Comparison of ENCODE assay signal across 1 cellular context in genomic region chr10:1130995-1131790, GRCh38.
TF ChIP-seq lines count a peak whose summit lies in the region.

No MANE protein-coding gene starts in this region.

TF ChIP-seq in GM12878, 131 proteins besides CTCF, POLR2A, EP300 and RAD21 (continued from another document):
- TF ChIP-seq YY1 (IDR thresholded peaks at IDR 0.05; ENCODE audit: low read depth, low read length) (no peak), PBX3 (IDR thresholded peaks at IDR 0.05; ENCODE audit: insufficient replicate concordance, low read depth, low read length) (no peak), ELK1 (IDR thresholded peaks at IDR 0.05; ENCODE audit: low read depth, low read length) (no peak), CBX5 (IDR thresholded peaks at IDR 0.05; ENCODE audit: low read depth) (no peak), CHD4 (IDR thresholded peaks at IDR 0.05) (no peak), CEBPB (IDR thresholded peaks at IDR 0.05; ENCODE audit: borderline replicate concordance in 1 of 2, low read depth in 2 of 2, low read length in 2 of 2) (no peak), FOS (IDR thresholded peaks at IDR 0.05; ENCODE audit: borderline replicate concordance, extremely low read depth, insufficient read length) (no peak), SMAD1 (IDR thresholded peaks at IDR 0.05; ENCODE audit: low read depth, partially characterized antibody) (no peak), ATF7 (IDR thresholded peaks at IDR 0.05; ENCODE audit: low read depth) (no peak), SREBF1 (IDR thresholded peaks at IDR 0.05; ENCODE audit: low read length) (no peak), BCL11A (IDR thresholded peaks at IDR 0.05; ENCODE audit: low read depth, low read length) (no peak)
- TF ChIP-seq, protein P1, sequence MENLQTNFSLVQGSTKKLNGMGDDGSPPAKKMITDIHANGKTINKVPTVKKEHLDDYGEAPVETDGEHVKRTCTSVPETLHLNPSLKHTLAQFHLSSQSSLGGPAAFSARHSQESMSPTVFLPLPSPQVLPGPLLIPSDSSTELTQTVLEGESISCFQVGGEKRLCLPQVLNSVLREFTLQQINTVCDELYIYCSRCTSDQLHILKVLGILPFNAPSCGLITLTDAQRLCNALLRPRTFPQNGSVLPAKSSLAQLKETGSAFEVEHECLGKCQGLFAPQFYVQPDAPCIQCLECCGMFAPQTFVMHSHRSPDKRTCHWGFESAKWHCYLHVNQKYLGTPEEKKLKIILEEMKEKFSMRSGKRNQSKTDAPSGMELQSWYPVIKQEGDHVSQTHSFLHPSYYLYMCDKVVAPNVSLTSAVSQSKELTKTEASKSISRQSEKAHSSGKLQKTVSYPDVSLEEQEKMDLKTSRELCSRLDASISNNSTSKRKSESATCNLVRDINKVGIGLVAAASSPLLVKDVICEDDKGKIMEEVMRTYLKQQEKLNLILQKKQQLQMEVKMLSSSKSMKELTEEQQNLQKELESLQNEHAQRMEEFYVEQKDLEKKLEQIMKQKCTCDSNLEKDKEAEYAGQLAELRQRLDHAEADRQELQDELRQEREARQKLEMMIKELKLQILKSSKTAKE (IDR thresholded peaks at IDR 0.05; ENCODE audit: low read depth, poor library complexity, severe bottlenecking), result no peak
